In the genomic region with DNA sequence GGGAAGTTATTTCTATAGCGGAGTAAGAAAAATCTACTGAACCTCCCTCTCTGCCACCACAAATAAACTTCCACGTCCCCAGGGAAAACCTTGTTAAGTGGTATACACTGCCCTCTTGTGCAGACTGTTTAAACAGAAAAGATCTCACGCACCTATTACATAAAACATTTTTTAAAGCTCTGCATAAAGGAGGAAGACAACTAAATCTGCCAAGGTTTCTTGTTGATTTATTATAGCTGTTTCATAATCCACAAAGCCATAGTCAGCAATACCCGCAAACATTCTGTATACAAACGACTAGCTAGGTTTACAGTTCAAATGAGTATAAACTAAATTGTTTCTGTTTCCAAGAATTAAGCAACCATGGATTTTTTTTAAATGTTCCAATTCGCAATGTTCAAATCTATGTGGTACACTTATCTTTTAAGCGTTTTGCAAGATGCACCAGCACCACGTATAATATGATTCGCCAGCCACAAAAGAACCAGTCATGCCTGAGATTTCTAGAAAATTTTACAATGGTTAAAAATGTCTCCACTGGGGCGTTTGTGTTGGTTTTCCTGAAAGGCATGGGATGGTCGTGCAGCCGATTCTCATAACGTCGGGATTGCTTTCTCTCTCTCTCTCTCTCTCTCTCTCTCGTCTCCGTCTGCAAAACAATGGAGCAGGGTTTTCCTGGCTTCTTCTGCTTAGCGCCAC, we compare ENCODE assay signal across 9 cellular contexts.
DNase-seq lines count a peak whose midpoint lies in the region; ATAC-seq, FAIRE-seq and TF ChIP-seq lines count a peak whose summit lies in the region.
"Had no signal": no experiment of that assay in that cellular context is flagged by ENCODE, and none has a peak within 500 bp of the region (broad histone marks: within the 10 kb centered on the region; RNA-seq: fewer than 3 reads in every experiment).

No MANE protein-coding gene starts in this region.

- DNase-seq in EL: peak; percentile 56
- DNase-seq in NCI-H748 (lab: John Stamatoyannopoulos, UW; ENCODE audit: unreplicated experiment): peak; percentile 77
- peak in 1 of 6 donors; percentile 9 for DNase-seq in pancreas
- DNase-seq in sigmoid colon: no peak
- DNase-seq in effector CD8-positive, alpha-beta T cell (lab: John Stamatoyannopoulos, UW): no peak
- DNase-seq in natural killer cell: no peak

- H3K27ac ChIP-seq in pancreas: peak overlapping the region in 1 of 4 donors; percentile 15
- no peak overlapping the region for H3K27ac ChIP-seq in sigmoid colon
- H3K27ac ChIP-seq: HL-60 had no signal

- H3K36me3 Mint-ChIP-seq in natural killer cell: no peaks in the 10 kb centered on the region

- peaks cover 0 to 16% of the 10 kb centered on the region in 2 donors for H3K27me3 Mint-ChIP-seq in natural killer cell (ENCODE audit: low read depth in 2 of 2)

- H3K27ac Mint-ChIP-seq in natural killer cell: no peak overlapping the region

- H3K36me3 ChIP-seq in pancreas (no peaks in the 10 kb centered on the region), sigmoid colon (no peaks in the 10 kb centered on the region)

- FAIRE-seq in endometrium (lab: Jason Lieb, UNC) (peak; percentile 54), pancreas (lab: Jason Lieb, UNC) (no peak)

- H3K4me1 ChIP-seq in pancreas (no peaks in the 10 kb centered on the region), sigmoid colon (no peaks in the 10 kb centered on the region)

- no peak for TF ChIP-seq EP300 in sigmoid colon (IDR thresholded peaks at IDR 0.05)

- 2 to 23% methylated on average over 17 of the region's 17 CpGs for WGBS in pancreas, 2 donors
- WGBS in sigmoid colon, 2 donors: 28 to 32% methylated on average over 17 of the region's 17 CpGs

- no peaks in the 10 kb centered on the region for H3K9me3 Mint-ChIP-seq in natural killer cell

- peak; percentile 85 to 94 (median 92) for ATAC-seq in pancreas
- no peak for ATAC-seq in GM19035 (IDR thresholded peaks at IDR 0.05; ENCODE audit: unreplicated experiment)
- ATAC-seq in natural killer cell: no peak

- TF ChIP-seq POLR2A in sigmoid colon (IDR thresholded peaks at IDR 0.05): no peak

- intact Hi-C loops in pancreas (cut with DNase I): no loop called here
- intact Hi-C loops in sigmoid colon (cut with DNase I): loop anchor here (5.0 kb wide), 1 partner anchor 432 kb away; no protein-coding TSS in a partner anchor
- intact Hi-C loops in natural killer cell (cut with micrococcal nuclease): no loop called here

- H3K4me1 Mint-ChIP-seq in natural killer cell: no peaks in the 10 kb centered on the region

- no peaks in the 10 kb centered on the region for H3K9me3 ChIP-seq in pancreas
- H3K9me3 ChIP-seq in sigmoid colon: no peaks in the 10 kb centered on the region

- H3K4me3 ChIP-seq in pancreas (peak overlapping the region in 2 of 4 donors; percentile 8 to 31), sigmoid colon (peak overlapping the region in 1 of 4 donors; percentile 15)

- no peak overlapping the region for H3K4me3 Mint-ChIP-seq in natural killer cell

- peaks cover 0 to 3% (median 0%) of the 10 kb centered on the region in 4 donors for H3K27me3 ChIP-seq in pancreas
- peaks cover 0 to 3% (median 0%) of the 10 kb centered on the region in 3 donors for H3K27me3 ChIP-seq in sigmoid colon

- TF ChIP-seq CTCF in pancreas (IDR thresholded peaks at IDR 0.05) (peak in 1 of 4 donors; percentile 28), sigmoid colon (IDR thresholded peaks at IDR 0.05) (no peak), natural killer cell (IDR thresholded peaks at IDR 0.05) (no peak)

Comparison
In these comparisons a context has a peak if more than half of its experiments do, and no peak if none do; other contexts are left out.
1. DNase-seq: peak in EL (single experiment) and NCI-H748 (single experiment); none in sigmoid colon (single experiment), effector CD8-positive, alpha-beta T cell (single experiment) and natural killer cell (single experiment).
2. ATAC-seq: peak in pancreas (4 of 4); none in GM19035 (single experiment) and natural killer cell (0 of 3).